Comparison of ENCODE assay signal across 25 cellular contexts in genomic region chr14:89551955-89552354, GRCh38.
"Had no signal": no experiment of that assay in that cellular context is flagged by ENCODE, and none has a peak within 500 bp of the region (broad histone marks: within the 10 kb centered on the region; RNA-seq: fewer than 3 reads in every experiment).

No MANE protein-coding gene starts in this region.

- H3K4me1 ChIP-seq: lower lobe of right lung had no signal

- H3K9me3 ChIP-seq: lower lobe of right lung, SK-N-SH, tibial artery had no signal

- H3K27ac ChIP-seq: lower lobe of right lung, tibial artery, WERI-Rb-1 had no signal

- H3K4me1 Mint-ChIP-seq: nephron progenitor cell had no signal

- H3K9me2 ChIP-seq: SK-N-SH had no signal

- DNase-seq: activated CD4-positive, alpha-beta T cell treated with anti-CD3 and anti-CD28 coated beads for 1 hour; activated CD8-positive, alpha-beta memory T cell treated with anti-CD3 and anti-CD28 coated beads for 24 hours; activated CD8-positive, alpha-beta memory T cell treated with anti-CD3 and anti-CD28 coated beads, Interleukin-2, amount 50 U/mL, for 4 hours; activated effector memory CD4-positive, alpha-beta T cell treated with Interleukin-2 at 50 U/mL for 16 hours; activated naive CD4-positive, alpha-beta T cell treated with anti-CD3 and anti-CD28 coated beads, Interleukin-2, amount 10 ng/mL, durations not matched to agents 7 days and 5 days; activated T-cell treated with anti-CD3 and anti-CD28 coated beads, Interleukin-2, amount 50 U/mL, for 24 hours; aorta; caudate nucleus; effector memory CD4-positive, alpha-beta T cell; foreskin melanocyte; lower lobe of right lung; nephron progenitor cell; occipital lobe; posterior cingulate gyrus; SK-N-SH; small intestine; stimulated activated CD4-positive, alpha-beta T cell treated with anti-CD3 and anti-CD28 coated beads, Interleukin-2, amount 100 ng/mL, for 24 hours; stimulated activated naive CD8-positive, alpha-beta T cell treated with anti-CD3 and anti-CD28 coated beads, Interleukin-15, amount 100 ng/mL, for 72 hours; T-cell; tibial artery; WERI-Rb-1 had no signal

- H3K36me3 ChIP-seq: lower lobe of right lung, WERI-Rb-1 had no signal

- H3K4me3 Mint-ChIP-seq: activated naive CD4-positive, alpha-beta T cell treated with anti-CD3 and anti-CD28 coated beads, Interleukin-2, amount 10 ng/mL, durations not matched to agents 7 days and 5 days; activated T-cell treated with anti-CD3 and anti-CD28 coated beads, Interleukin-2, amount 50 U/mL, for 24 hours; nephron progenitor cell; stimulated activated effector memory CD8-positive, alpha-beta T cell treated with anti-CD3 and anti-CD28 coated beads, Interleukin-12 subunit alpha, Interleukin-12 subunit beta, amount 100 ng/mL, for 72 hours had no signal

- ATAC-seq: esophagus mucosa; lower lobe of right lung; sciatic nerve; stimulated activated effector memory CD8-positive, alpha-beta T cell treated with anti-CD3 and anti-CD28 coated beads, Interleukin-12 subunit alpha, Interleukin-12 subunit beta, amount 100 ng/mL, for 72 hours had no signal

- H3K4me3 ChIP-seq: lower lobe of right lung, tibial artery had no signal

- H3K27me3 ChIP-seq: tibial artery had no signal

- H3K27me3 Mint-ChIP-seq: activated naive CD4-positive, alpha-beta T cell treated with anti-CD3 and anti-CD28 coated beads, Interleukin-2, amount 10 ng/mL, durations not matched to agents 7 days and 5 days; activated T-cell treated with anti-CD3 and anti-CD28 coated beads, Interleukin-2, amount 50 U/mL, for 24 hours; stimulated activated naive CD8-positive, alpha-beta T cell treated with anti-CD3 and anti-CD28 coated beads, Interleukin-15, amount 100 ng/mL, for 72 hours; T-cell had no signal

- H3K9me3 Mint-ChIP-seq: activated naive CD4-positive, alpha-beta T cell treated with anti-CD3 and anti-CD28 coated beads, Interleukin-2, amount 10 ng/mL, durations not matched to agents 7 days and 5 days; activated T-cell treated with anti-CD3 and anti-CD28 coated beads, Interleukin-2, amount 50 U/mL, for 24 hours; brain; nephron progenitor cell; stimulated activated effector memory CD8-positive, alpha-beta T cell treated with anti-CD3 and anti-CD28 coated beads, Interleukin-12 subunit alpha, Interleukin-12 subunit beta, amount 100 ng/mL, for 72 hours; stimulated activated naive CD8-positive, alpha-beta T cell treated with anti-CD3 and anti-CD28 coated beads, Interleukin-15, amount 100 ng/mL, for 72 hours; T-cell had no signal

- H3K27ac Mint-ChIP-seq: activated naive CD4-positive, alpha-beta T cell treated with anti-CD3 and anti-CD28 coated beads, Interleukin-2, amount 10 ng/mL, durations not matched to agents 7 days and 5 days; nephron progenitor cell had no signal

- H3K4me2 ChIP-seq: SK-N-SH had no signal
